Comparison of ENCODE assay signal across 24 cellular contexts in genomic region chr13:21517576-21517975, GRCh38. TPM values are rescaled to one million over a fixed set of nuclear protein-coding genes. Genes with fewer than 3 reads are reported as not detected.
A peak's percentile ranks its signal among the peaks of the same experiment; 100 is the strongest.
DNase-seq lines count a peak whose midpoint lies in the region; ATAC-seq, FAIRE-seq and TF ChIP-seq lines count a peak whose summit lies in the region.
"Had no signal": no experiment of that assay in that cellular context is flagged by ENCODE, and none has a peak within 500 bp of the region (broad histone marks: within the 10 kb centered on the region; RNA-seq: fewer than 3 reads in every experiment).

No MANE protein-coding gene starts in this region.

- no peak for TF ChIP-seq EP300 in upper lobe of left lung (IDR thresholded peaks at IDR 0.05)

- no peaks in the 10 kb centered on the region for H3K27me3 ChIP-seq in bronchial epithelial cell (ENCODE audit: control insufficient read depth, insufficient read depth, low read length)
- no peaks in the 10 kb centered on the region for H3K27me3 ChIP-seq in lower lobe of right lung (ENCODE audit: low read depth)
- H3K27me3 ChIP-seq in upper lobe of left lung, result no peaks in the 10 kb centered on the region
- H3K27me3 ChIP-seq: BE2C; BLaER1 treated with 17β-estradiol and CSF1 and Interleukin-3, amounts not matched to agents 10 nM and 100 nM had no signal

- ATAC-seq in lower lobe of right lung, result peak; percentile 47 to 69
- no peak for ATAC-seq in upper lobe of left lung (ENCODE audit: low FRiP score in 2 of 2)
- ATAC-seq: A549, GM12878 had no signal

- H3K36me3 ChIP-seq in bronchial epithelial cell (ENCODE audit: control insufficient read depth, insufficient read depth, low read length) (no peaks in the 10 kb centered on the region), lower lobe of right lung (peaks cover 49% of the 10 kb centered on the region), upper lobe of left lung (peaks cover 0 to 35% (median 4%) of the 10 kb centered on the region in 4 donors)
- H3K36me3 ChIP-seq: BE2C had no signal

- H3K27ac ChIP-seq in VCaP (peak overlapping the region; percentile 88), lower lobe of right lung (no peak overlapping the region), upper lobe of left lung (no peak overlapping the region)
- H3K27ac ChIP-seq: A549; BLaER1 treated with 17β-estradiol and CSF1 and Interleukin-3, amounts not matched to agents 10 nM and 100 nM; GM23248 had no signal

- no peak for FAIRE-seq in bronchial epithelial cell (lab: Jason Lieb, UNC)
- FAIRE-seq: A549, GM12878, H1 had no signal

- no peak for TF ChIP-seq POLR2A in upper lobe of left lung (IDR thresholded peaks at IDR 0.05)

- DNase-seq in bronchial epithelial cell (ENCODE audit: low read depth) (peak; percentile 10), lower lobe of right lung (peak; percentile 66), upper lobe of left lung (peak; percentile 56 to 70), NCI-H446 treated with DMSO at 0.1 percent for 48 hours (lab: John Stamatoyannopoulos, UW) (no peak), germinal center (ENCODE audit: low spot score) (no peak), NCI-H526 treated with DMSO at 0.1 percent for 48 hours (lab: John Stamatoyannopoulos, UW) (no peak)
- DNase-seq: 8988T; ACHN; AML-193; BE2C; CD4-positive, alpha-beta T cell; CD8-positive, alpha-beta memory T cell; DMS 273 treated with DMSO at 0.1 percent for 48 hours; DMS79; EL; GDM1; GM23248; H7; HCEC 1CT had no signal

- no peaks in the 10 kb centered on the region for H3K9me3 ChIP-seq in lower lobe of right lung
- no peaks in the 10 kb centered on the region for H3K9me3 ChIP-seq in upper lobe of left lung
- H3K9me3 ChIP-seq: A549; BE2C; BLaER1 treated with 17β-estradiol and CSF1 and Interleukin-3, amounts not matched to agents 10 nM and 100 nM had no signal

- WGBS in upper lobe of left lung, 2 donors, result 77 to 82% methylated on average over 16 of the region's 16 CpGs

- TF ChIP-seq CTCF in VCaP (conservative IDR thresholded peaks at IDR 0.05), result no peak
- no peak for TF ChIP-seq CTCF in bronchial epithelial cell (IDR thresholded peaks at IDR 0.05; ENCODE audit: insufficient read depth, low read length, severe bottlenecking)
- TF ChIP-seq CTCF in lower lobe of right lung (IDR thresholded peaks at IDR 0.05), result no peak
- no peak for TF ChIP-seq CTCF in upper lobe of left lung (IDR thresholded peaks at IDR 0.05)

- intact Hi-C loops in lower lobe of right lung (cut with DNase I), result no loop called here

- H3K4me3 ChIP-seq in bronchial epithelial cell (ENCODE audit: low read depth, low read length) (no peak overlapping the region), lower lobe of right lung (no peak overlapping the region), upper lobe of left lung (no peak overlapping the region)
- H3K4me3 ChIP-seq: A549; BLaER1 treated with 17β-estradiol and CSF1 and Interleukin-3, amounts not matched to agents 10 nM and 100 nM; GM12878; GM23248 had no signal

- no peaks in the 10 kb centered on the region for H3K4me1 ChIP-seq in lower lobe of right lung
- no peaks in the 10 kb centered on the region for H3K4me1 ChIP-seq in upper lobe of left lung
- H3K4me1 ChIP-seq: BE2C; BLaER1 treated with 17β-estradiol and CSF1 and Interleukin-3, amounts not matched to agents 10 nM and 100 nM had no signal

RNA-seq across cellular contexts. Expression of gene ZDHHC20, which starts 58.5 kb away (rescaled TPM):
- total RNA-seq in bronchial epithelial cell (54.8 and 59.0 TPM in 2 replicates), lower lobe of right lung (82.0 TPM), upper lobe of left lung (100 to 1,000 TPM in 1 of 6 donors, 10 to 100 TPM in 5; 26.2 to 124 (median 72.0) TPM)

Comparison
In these comparisons a context has a peak if more than half of its experiments do, and no peak if none do; other contexts are left out.
1. DNase-seq: peak in bronchial epithelial cell (single experiment), lower lobe of right lung (single experiment) and upper lobe of left lung (2 of 2); none in NCI-H446 treated with DMSO at 0.1 percent for 48 hours (single experiment), germinal center (single experiment) and NCI-H526 treated with DMSO at 0.1 percent for 48 hours (single experiment).
2. ATAC-seq: peak in lower lobe of right lung (2 of 2); none in upper lobe of left lung (0 of 2).